In the genomic region with DNA sequence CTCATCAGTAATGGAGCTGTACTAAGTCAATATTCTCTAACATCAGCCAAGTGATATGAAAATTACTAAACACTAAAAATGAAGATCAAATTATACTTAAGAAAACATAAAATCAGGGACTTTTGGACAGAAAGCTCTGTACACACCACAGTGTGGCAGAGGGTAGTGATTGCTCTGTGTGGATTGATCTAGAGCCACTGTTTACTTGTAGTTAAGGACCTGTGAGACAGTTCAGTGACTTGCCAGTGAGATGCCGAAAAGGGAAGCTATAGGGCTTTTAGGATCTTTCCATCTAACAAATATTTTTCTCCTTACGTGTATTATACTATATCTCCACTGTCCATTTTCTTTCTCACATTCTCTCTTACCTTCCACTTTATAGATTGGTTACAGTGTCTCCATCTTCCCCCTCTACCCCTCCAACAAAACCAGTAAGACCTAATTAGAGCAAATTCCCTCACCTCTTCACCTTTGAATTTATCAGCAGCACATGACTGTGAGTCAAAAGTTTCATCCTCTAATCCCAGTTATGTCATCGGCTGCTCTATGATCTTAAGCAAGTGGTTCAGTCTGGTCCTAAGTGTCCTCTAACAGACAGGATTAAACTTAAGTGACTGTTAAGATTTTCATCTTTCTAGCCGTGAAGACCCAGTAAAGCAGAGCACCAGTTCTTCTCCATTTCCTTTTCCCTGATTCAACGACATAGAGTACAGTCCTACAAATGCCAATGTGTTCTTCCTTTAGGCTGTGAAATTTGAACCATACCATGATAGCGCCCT, we compare ENCODE assay signal across 1 cellular context.
TF ChIP-seq lines count a peak whose summit lies in the region.

No MANE protein-coding gene starts in this region.

TF ChIP-seq in WTC11, 78 proteins besides CTCF, POLR2A, EP300 and RAD21 (continued from another document):
- TF ChIP-seq ZNF281 (CRISPR knock-in tag; IDR thresholded peaks at IDR 0.05) (no peak), JAZF1 (CRISPR knock-in tag; IDR thresholded peaks at IDR 0.05) (no peak), EMX1 (CRISPR knock-in tag; IDR thresholded peaks at IDR 0.05) (no peak), CREB1 (CRISPR knock-in tag; IDR thresholded peaks at IDR 0.05) (no peak), TEAD4 (CRISPR knock-in tag; IDR thresholded peaks at IDR 0.05) (no peak), ZNF512 (CRISPR knock-in tag; IDR thresholded peaks at IDR 0.05; ENCODE audit: borderline replicate concordance) (no peak), E2F5 (CRISPR knock-in tag; IDR thresholded peaks at IDR 0.05) (no peak), NFE2L1 (CRISPR knock-in tag; IDR thresholded peaks at IDR 0.05) (no peak), OVOL2 (CRISPR knock-in tag; IDR thresholded peaks at IDR 0.05; ENCODE audit: borderline replicate concordance) (no peak)
- TF ChIP-seq, protein P1, sequence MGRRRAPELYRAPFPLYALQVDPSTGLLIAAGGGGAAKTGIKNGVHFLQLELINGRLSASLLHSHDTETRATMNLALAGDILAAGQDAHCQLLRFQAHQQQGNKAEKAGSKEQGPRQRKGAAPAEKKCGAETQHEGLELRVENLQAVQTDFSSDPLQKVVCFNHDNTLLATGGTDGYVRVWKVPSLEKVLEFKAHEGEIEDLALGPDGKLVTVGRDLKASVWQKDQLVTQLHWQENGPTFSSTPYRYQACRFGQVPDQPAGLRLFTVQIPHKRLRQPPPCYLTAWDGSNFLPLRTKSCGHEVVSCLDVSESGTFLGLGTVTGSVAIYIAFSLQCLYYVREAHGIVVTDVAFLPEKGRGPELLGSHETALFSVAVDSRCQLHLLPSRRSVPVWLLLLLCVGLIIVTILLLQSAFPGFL (CRISPR knock-in tag; IDR thresholded peaks at IDR 0.05; ENCODE audit: borderline replicate concordance), result no peak
